Comparison of ENCODE assay signal across 10 cellular contexts in genomic region chr12:41190360-41190759, GRCh38. TPM values are rescaled to one million over a fixed set of nuclear protein-coding genes. Genes with fewer than 3 reads are reported as not detected.
A peak's percentile ranks its signal among the peaks of the same experiment; 100 is the strongest.
DNase-seq lines count a peak whose midpoint lies in the region; ATAC-seq and TF ChIP-seq lines count a peak whose summit lies in the region.
"Had no signal": no experiment of that assay in that cellular context is flagged by ENCODE, and none has a peak within 500 bp of the region (broad histone marks: within the 10 kb centered on the region; RNA-seq: fewer than 3 reads in every experiment).

No MANE protein-coding gene starts in this region.

- H3K27ac Mint-ChIP-seq in T-helper 17 cell = no peak overlapping the region

- DNase-seq in ACHN = peak; percentile 39
- peak; percentile 28 for DNase-seq in HuH-7 (ENCODE audit: low spot score)
- peak; percentile 33 for DNase-seq in WERI-Rb-1
- DNase-seq in kidney epithelial cell (ENCODE audit: low read depth) = no peak
- DNase-seq in HUDEP-2 (lab: John Stamatoyannopoulos, UW; ENCODE audit: unreplicated experiment in 76 of 76) = no peak
- no peak for DNase-seq in T-helper 17 cell
- DNase-seq: T-helper 9 cell had no signal

- ATAC-seq in GM21786 (IDR thresholded peaks at IDR 0.05; ENCODE audit: unreplicated experiment) (no peak), T-helper 17 cell (no peak)
- ATAC-seq in activated CD4-positive, CD25-positive, alpha-beta regulatory T cell treated with anti-CD3 and anti-CD28 coated beads, Interleukin-2, amount 50 U/mL, for 24 hours = no peak

- peaks cover 5% of the 10 kb centered on the region for H3K4me1 Mint-ChIP-seq in T-helper 17 cell

- H3K36me3 Mint-ChIP-seq in T-helper 17 cell (ENCODE audit: low read depth) = peaks cover 3% of the 10 kb centered on the region

- H3K4me3 ChIP-seq in WERI-Rb-1 (ENCODE audit: low read depth, low read length) (no peak overlapping the region), kidney epithelial cell (ENCODE audit: low read depth, low read length) (no peak overlapping the region)

- H3K27me3 ChIP-seq in WERI-Rb-1 (ENCODE audit: insufficient read depth, low read depth, severe bottlenecking) = peaks cover 30% of the 10 kb centered on the region
- peaks cover 26% of the 10 kb centered on the region for H3K27me3 ChIP-seq in kidney epithelial cell (ENCODE audit: control insufficient read depth, insufficient read depth, low read length)

- H3K4me3 Mint-ChIP-seq in T-helper 17 cell = no peak overlapping the region

- peaks cover 40% of the 10 kb centered on the region for H3K27me3 Mint-ChIP-seq in T-helper 17 cell

- H3K9me3 ChIP-seq in WERI-Rb-1 (ENCODE audit: severe bottlenecking) (no peaks in the 10 kb centered on the region), T-helper 17 cell (ENCODE audit: control insufficient read depth, low read length, poor library complexity, severe bottlenecking) (no peaks in the 10 kb centered on the region)

- no peaks in the 10 kb centered on the region for H3K36me3 ChIP-seq in WERI-Rb-1
- H3K36me3 ChIP-seq in kidney epithelial cell (ENCODE audit: control insufficient read depth, insufficient read depth, low read length) = no peaks in the 10 kb centered on the region

- in situ Hi-C loops in ACHN (cut with HindIII; ENCODE audit: low pct_ligation_motif_present, low pct_unique_long_range_greater_than_20kb, low sequenced_read_pairs) = no loop called here

- H3K27ac ChIP-seq in WERI-Rb-1 = no peak overlapping the region

- TF ChIP-seq CTCF in WERI-Rb-1 (IDR thresholded peaks at IDR 0.05; ENCODE audit: low read depth, low read length) = peak; percentile 71
- TF ChIP-seq CTCF in kidney epithelial cell (IDR thresholded peaks at IDR 0.05; ENCODE audit: insufficient read depth, low read length, poor library complexity, severe bottlenecking) = peak; percentile 78

RNA-seq across cellular contexts. Expression of gene PDZRN4, which starts 2.2 kb away (rescaled TPM):
- 0.07 TPM in 1 of 2 replicates, not detected in the other for total RNA-seq in kidney epithelial cell
- total RNA-seq in T-helper 17 cell = not detected
- total RNA-seq: lung microvascular endothelial cell had no signal

Comparison
In these comparisons a context has a peak if more than half of its experiments do, and no peak if none do; other contexts are left out.
1. DNase-seq: peak in ACHN (single experiment), HuH-7 (single experiment) and WERI-Rb-1 (single experiment); none in kidney epithelial cell (single experiment), HUDEP-2 (0 of 76) and T-helper 17 cell (0 of 3).